9 cellular contexts compared by ENCODE assay signal in genomic region chr1:84078824-84079167, GRCh38.
DNase-seq lines count a peak whose midpoint lies in the region; ATAC-seq, FAIRE-seq and TF ChIP-seq lines count a peak whose summit lies in the region.
"Had no signal": no experiment of that assay in that cellular context is flagged by ENCODE, and none has a peak within 500 bp of the region (broad histone marks: within the 10 kb centered on the region; RNA-seq: fewer than 3 reads in every experiment).

No MANE protein-coding gene starts in this region.

- H3K4me2 ChIP-seq in keratinocyte (ENCODE audit: control insufficient read depth, extremely low read depth, insufficient read depth, low read depth, low read length), result peak overlapping the region; percentile 90

- peak overlapping the region; percentile 78 for H3K9ac ChIP-seq in keratinocyte (ENCODE audit: control insufficient read depth, extremely low read depth, insufficient read depth, low read length)

- peak overlapping the region; percentile 58 to 86 (median 63) for H3K4me3 ChIP-seq in keratinocyte (ENCODE audit: control insufficient read depth in 2 of 3, extremely low read depth in 1 of 3, insufficient read depth in 2 of 3, low read depth in 1 of 3, low read length in 3 of 3)

- H3K9me3 ChIP-seq in keratinocyte (ENCODE audit: control insufficient read depth, low read depth, low read length), result no peaks in the 10 kb centered on the region

- H3K27me3 ChIP-seq in keratinocyte (ENCODE audit: control insufficient read depth, extremely low read depth, insufficient read depth, low read length), result no peaks in the 10 kb centered on the region

- no peaks in the 10 kb centered on the region for H4K20me1 ChIP-seq in keratinocyte (ENCODE audit: control insufficient read depth, extremely low read depth, insufficient read depth, low read length)

- H3K4me1 ChIP-seq in keratinocyte (ENCODE audit: control insufficient read depth, extremely low read depth, insufficient read depth, low read length), result no peaks in the 10 kb centered on the region

- H3K27me3 Mint-ChIP-seq in T-helper 1 cell treated with Interleukin-12 subunit alpha and Interleukin-12 subunit beta and Interleukin-4 antibody, amounts not matched to agents 30 μg/mL and 1 μg/mL, for 36 hours (ENCODE audit: low read depth), result peaks cover 28% of the 10 kb centered on the region
- peaks cover 27% of the 10 kb centered on the region for H3K27me3 Mint-ChIP-seq in activated T-helper 1 cell treated with anti-CD3 and anti-CD28 coated beads, Interleukin-12 subunit alpha, Interleukin-12 subunit beta, Interleukin-2, Interleukin-4 antibody, amounts not matched to agents 30 ng/mL and 10 ng/mL and 1 ng/mL, durations not matched to agents 14 hours and 24 hours and 36 hours (ENCODE audit: insufficient read depth)

- ATAC-seq in left colon (no peak), HG03571 (IDR thresholded peaks at IDR 0.05; ENCODE audit: unreplicated experiment) (no peak)

- peaks cover 12% of the 10 kb centered on the region for H3K4me1 Mint-ChIP-seq in T-helper 1 cell treated with Interleukin-12 subunit alpha and Interleukin-12 subunit beta and Interleukin-4 antibody, amounts not matched to agents 30 μg/mL and 1 μg/mL, for 36 hours (ENCODE audit: low read depth)
- peaks cover 17% of the 10 kb centered on the region for H3K4me1 Mint-ChIP-seq in activated T-helper 1 cell treated with anti-CD3 and anti-CD28 coated beads, Interleukin-12 subunit alpha, Interleukin-12 subunit beta, Interleukin-2, Interleukin-4 antibody, amounts not matched to agents 30 ng/mL and 10 ng/mL and 1 ng/mL, durations not matched to agents 14 hours and 24 hours and 36 hours (ENCODE audit: low read depth)

- H3K36me3 Mint-ChIP-seq in T-helper 1 cell treated with Interleukin-12 subunit alpha and Interleukin-12 subunit beta and Interleukin-4 antibody, amounts not matched to agents 30 μg/mL and 1 μg/mL, for 36 hours (ENCODE audit: low read depth), result peaks cover 2% of the 10 kb centered on the region
- no peaks in the 10 kb centered on the region for H3K36me3 Mint-ChIP-seq in activated T-helper 1 cell treated with anti-CD3 and anti-CD28 coated beads, Interleukin-12 subunit alpha, Interleukin-12 subunit beta, Interleukin-2, Interleukin-4 antibody, amounts not matched to agents 30 ng/mL and 10 ng/mL and 1 ng/mL, durations not matched to agents 14 hours and 24 hours and 36 hours (ENCODE audit: low read depth)

- no peak for FAIRE-seq in keratinocyte (lab: Jason Lieb, UNC)

- no peaks in the 10 kb centered on the region for H3K9me1 ChIP-seq in keratinocyte (ENCODE audit: control insufficient read depth, extremely low read depth, insufficient read depth, low read length)

- H3K27ac ChIP-seq in keratinocyte (ENCODE audit: control insufficient read depth, insufficient read depth, low read length), result no peak overlapping the region

- peaks cover 8% of the 10 kb centered on the region for H3K79me2 ChIP-seq in keratinocyte (ENCODE audit: control insufficient read depth, insufficient read depth, low read length)

- H3K36me3 ChIP-seq in keratinocyte (ENCODE audit: control insufficient read depth in 2 of 2, extremely low read depth in 1 of 2, insufficient read depth in 2 of 2, low read length in 2 of 2), result no peaks in the 10 kb centered on the region

- peak overlapping the region; percentile 97 for H2AFZ ChIP-seq in keratinocyte (ENCODE audit: control insufficient read depth, low read length)

- peak overlapping the region; percentile 79 for H3K4me3 Mint-ChIP-seq in T-helper 1 cell treated with Interleukin-12 subunit alpha and Interleukin-12 subunit beta and Interleukin-4 antibody, amounts not matched to agents 30 μg/mL and 1 μg/mL, for 36 hours
- peak overlapping the region; percentile 84 for H3K4me3 Mint-ChIP-seq in activated T-helper 1 cell treated with anti-CD3 and anti-CD28 coated beads, Interleukin-12 subunit alpha, Interleukin-12 subunit beta, Interleukin-2, Interleukin-4 antibody, amounts not matched to agents 30 ng/mL and 10 ng/mL and 1 ng/mL, durations not matched to agents 14 hours and 24 hours and 36 hours

- intact Hi-C loops in activated T-helper 1 cell treated with anti-CD3 and anti-CD28 coated beads, Interleukin-12 subunit alpha, Interleukin-12 subunit beta, Interleukin-2, Interleukin-4 antibody, amounts not matched to agents 30 ng/mL and 10 ng/mL and 1 ng/mL, durations not matched to agents 14 hours and 24 hours and 36 hours (cut with micrococcal nuclease), result loop anchor here (1.0 to 10.0 kb wide), 9 partner anchors 11 to 966 kb away; partner anchors contain the start of genes CTBS, MCOLN3, PRKACB and RPF1
- intact Hi-C loops in left colon (cut with DNase I, micrococcal nuclease), result no loop called here

- TF ChIP-seq CTCF in keratinocyte (optimal IDR thresholded peaks at IDR 0.05 in 1 of 3, IDR thresholded peaks at IDR 0.05 in 1 of 3, conservative IDR thresholded peaks at IDR 0.05 in 1 of 3; ENCODE audit: extremely low read depth in 1 of 3, insufficient read depth in 2 of 3, low read length in 3 of 3), result no peak

- DNase-seq in T-helper 1 cell (no peak), keratinocyte (ENCODE audit: low read depth, low spot score) (no peak), superior temporal gyrus (ENCODE audit: extremely low spot score) (peak; percentile 64), SKM-1 (lab: John Stamatoyannopoulos, UW; ENCODE audit: unreplicated experiment) (no peak), left colon (no peak)
- no peak for DNase-seq in activated T-helper 1 cell treated with anti-CD3 and anti-CD28 coated beads, Interleukin-12 subunit alpha, Interleukin-12 subunit beta, Interleukin-2, Interleukin-4 antibody, amounts not matched to agents 30 ng/mL and 10 ng/mL and 1 ng/mL, durations not matched to agents 14 hours and 24 hours and 36 hours (ENCODE audit: low spot score)
- DNase-seq: NCI-H446 treated with DMSO at 0.1 percent for 48 hours had no signal

- no peaks in the 10 kb centered on the region for H3K9me3 Mint-ChIP-seq in T-helper 1 cell treated with Interleukin-12 subunit alpha and Interleukin-12 subunit beta and Interleukin-4 antibody, amounts not matched to agents 30 μg/mL and 1 μg/mL, for 36 hours
- H3K9me3 Mint-ChIP-seq in activated T-helper 1 cell treated with anti-CD3 and anti-CD28 coated beads, Interleukin-12 subunit alpha, Interleukin-12 subunit beta, Interleukin-2, Interleukin-4 antibody, amounts not matched to agents 30 ng/mL and 10 ng/mL and 1 ng/mL, durations not matched to agents 14 hours and 24 hours and 36 hours, result no peaks in the 10 kb centered on the region

- dilution Hi-C loops in keratinocyte (cut with MboI; ENCODE audit: extremely low pct_ligation_motif_present, low sequenced_read_pairs), result no loop called here

- H3K27ac Mint-ChIP-seq in T-helper 1 cell treated with Interleukin-12 subunit alpha and Interleukin-12 subunit beta and Interleukin-4 antibody, amounts not matched to agents 30 μg/mL and 1 μg/mL, for 36 hours, result no peak overlapping the region
- H3K27ac Mint-ChIP-seq in activated T-helper 1 cell treated with anti-CD3 and anti-CD28 coated beads, Interleukin-12 subunit alpha, Interleukin-12 subunit beta, Interleukin-2, Interleukin-4 antibody, amounts not matched to agents 30 ng/mL and 10 ng/mL and 1 ng/mL, durations not matched to agents 14 hours and 24 hours and 36 hours, result peak overlapping the region; percentile 41
